8 cellular contexts compared by ENCODE assay signal in genomic region chr15:59751552-59752413, GRCh38.
DNase-seq lines count a peak whose midpoint lies in the region; ATAC-seq and TF ChIP-seq lines count a peak whose summit lies in the region.

No MANE protein-coding gene starts in this region.

- DNase-seq in activated T-cell treated with anti-CD3 and anti-CD28 coated beads, Interleukin-2, amount 50 U/mL, for 4 hours, result no peak
- no peak for DNase-seq in activated T-cell treated with anti-CD3 and anti-CD28 coated beads, Interleukin-2, amount 50 U/mL, for 48 hours
- DNase-seq in NCI-H82 treated with DMSO at 0.1 percent for 48 hours (lab: John Stamatoyannopoulos, UW; ENCODE audit: unreplicated experiment) (peak; percentile 26), endodermal cell (no peak), OCI-M2 (lab: John Stamatoyannopoulos, UW; ENCODE audit: unreplicated experiment) (no peak), NCI-H510A treated with DMSO at 0.1 percent for 48 hours (lab: John Stamatoyannopoulos, UW) (no peak)
- no peak for DNase-seq in stimulated activated naive CD8-positive, alpha-beta T cell treated with anti-CD3 and anti-CD28 coated beads, Interleukin-15, Interleukin-2, amounts not matched to agents 100 U/mL and 50 U/mL, for 24 hours
- no peak for DNase-seq in stimulated activated CD4-positive, alpha-beta T cell treated with anti-CD3 and anti-CD28 coated beads, Interleukin-12 subunit alpha, Interleukin-12 subunit beta, amount 100 ng/mL, for 4 hours

- no peak overlapping the region for H3K9ac ChIP-seq in endodermal cell (ENCODE audit: extremely low read depth, low read length, poor library complexity, severe bottlenecking)

- WGBS in endodermal cell (ENCODE audit: insufficient coverage in 1 of 2, insufficient read length in 1 of 2), 2 experiments, result 77 to 88% methylated on average over 4 to 7 of the region's 7 CpGs

- no peaks in the 10 kb centered on the region for H3K9me3 Mint-ChIP-seq in activated T-cell treated with anti-CD3 and anti-CD28 coated beads, Interleukin-2, amount 50 U/mL, for 4 hours
- H3K9me3 Mint-ChIP-seq in endodermal cell, result no peaks in the 10 kb centered on the region

- H3K27me3 Mint-ChIP-seq in activated T-cell treated with anti-CD3 and anti-CD28 coated beads, Interleukin-2, amount 50 U/mL, for 4 hours (ENCODE audit: low read depth), result peaks cover 6% of the 10 kb centered on the region
- no peaks in the 10 kb centered on the region for H3K27me3 Mint-ChIP-seq in endodermal cell (ENCODE audit: insufficient read depth)

- H3K27ac ChIP-seq in endodermal cell (ENCODE audit: low read depth, low read length), result no peak overlapping the region

- H3K4me3 Mint-ChIP-seq in activated T-cell treated with anti-CD3 and anti-CD28 coated beads, Interleukin-2, amount 50 U/mL, for 4 hours, result no peak overlapping the region
- H3K4me3 Mint-ChIP-seq in endodermal cell, result no peak overlapping the region

- peak; percentile 90 for TF ChIP-seq CTCF in endodermal cell (conservative IDR thresholded peaks at IDR 0.05)

- H3K9me3 ChIP-seq in endodermal cell (ENCODE audit: control insufficient read depth, low read length), result no peaks in the 10 kb centered on the region

- no peaks in the 10 kb centered on the region for H3K36me3 Mint-ChIP-seq in activated T-cell treated with anti-CD3 and anti-CD28 coated beads, Interleukin-2, amount 50 U/mL, for 4 hours (ENCODE audit: insufficient read depth)
- no peaks in the 10 kb centered on the region for H3K36me3 Mint-ChIP-seq in endodermal cell (ENCODE audit: low read depth)

- peaks cover 13% of the 10 kb centered on the region for H3K4me1 Mint-ChIP-seq in activated T-cell treated with anti-CD3 and anti-CD28 coated beads, Interleukin-2, amount 50 U/mL, for 4 hours (ENCODE audit: low read depth)
- H3K4me1 Mint-ChIP-seq in endodermal cell, result peaks cover 14% of the 10 kb centered on the region

- H3K4me3 ChIP-seq in endodermal cell (ENCODE audit: low read length), result no peak overlapping the region

- no peaks in the 10 kb centered on the region for H3K27me3 ChIP-seq in endodermal cell (ENCODE audit: control insufficient read depth, insufficient read depth, low read length, poor library complexity, severe bottlenecking)

- no peaks in the 10 kb centered on the region for H3K36me3 ChIP-seq in endodermal cell (ENCODE audit: control insufficient read depth, insufficient read depth, low read length)

- peak; percentile 86 to 88 for ATAC-seq in activated T-cell treated with anti-CD3 and anti-CD28 coated beads, Interleukin-2, amount 50 U/mL, for 4 hours
- peak; percentile 81 for ATAC-seq in stimulated activated naive CD8-positive, alpha-beta T cell treated with anti-CD3 and anti-CD28 coated beads, Interleukin-15, Interleukin-2, amounts not matched to agents 100 U/mL and 50 U/mL, for 24 hours

- H3K4me1 ChIP-seq in endodermal cell (ENCODE audit: control insufficient read depth, insufficient read depth, low read length), result peaks cover 3% of the 10 kb centered on the region

- H3K27ac Mint-ChIP-seq in endodermal cell, result no peak overlapping the region
